1 cellular context compared by ENCODE assay signal in the genomic region with DNA sequence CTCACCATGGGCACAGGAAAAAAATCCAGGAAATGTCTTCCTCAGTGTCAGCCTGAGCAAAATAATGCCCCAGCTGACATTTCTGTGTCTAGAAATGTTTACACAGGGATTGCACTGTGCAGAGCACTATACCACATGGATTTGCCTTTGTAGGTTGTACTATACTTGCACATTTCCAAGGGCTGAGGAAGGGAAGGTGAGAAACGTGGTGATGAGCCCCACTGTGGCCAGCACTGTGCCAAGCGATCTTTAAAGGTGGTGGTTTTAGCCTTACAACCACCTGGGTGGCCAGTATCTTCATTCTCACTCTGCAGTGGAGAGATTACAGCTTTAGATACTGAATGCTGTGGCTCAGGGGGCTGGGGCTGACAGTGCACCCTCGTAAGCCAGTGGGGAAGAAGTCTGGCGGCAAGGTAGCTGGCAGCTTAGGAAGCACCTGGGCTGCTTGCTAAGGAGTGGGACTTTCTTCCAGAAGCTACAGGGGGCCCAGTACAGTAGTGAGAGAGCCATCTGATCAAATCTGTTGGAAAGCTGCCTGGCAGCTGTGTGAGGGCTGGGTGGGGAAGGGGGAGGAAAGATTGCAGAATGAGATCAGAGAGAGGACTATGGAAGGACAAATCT.
TF ChIP-seq lines count a peak whose summit lies in the region.

No MANE protein-coding gene starts in this region.

TF ChIP-seq in HepG2, 621 proteins besides CTCF, POLR2A, EP300 and RAD21 (continued from another document and continues in another):
- TF ChIP-seq SP5 (CRISPR knock-in tag; IDR thresholded peaks at IDR 0.05; ENCODE audit: borderline replicate concordance, low read depth) (no peak), ZNF556 (CRISPR knock-in tag; IDR thresholded peaks at IDR 0.05; ENCODE audit: borderline replicate concordance) (no peak), GFI1 (CRISPR knock-in tag; IDR thresholded peaks at IDR 0.05; ENCODE audit: borderline replicate concordance) (no peak), ZNF101 (CRISPR knock-in tag; IDR thresholded peaks at IDR 0.05; ENCODE audit: borderline replicate concordance, low read depth) (no peak), THYN1 (CRISPR knock-in tag; IDR thresholded peaks at IDR 0.05; ENCODE audit: borderline replicate concordance, low read depth) (no peak), PRMT3 (CRISPR knock-in tag; IDR thresholded peaks at IDR 0.05; ENCODE audit: borderline replicate concordance, low read depth) (0 out of 2 replicates have a peak, but pooled peaks have one; percentile 40), ZNF20 (CRISPR knock-in tag; IDR thresholded peaks at IDR 0.05) (no peak), RXRA (CRISPR knock-in tag; IDR thresholded peaks at IDR 0.05) (no peak), YEATS2 (CRISPR knock-in tag; IDR thresholded peaks at IDR 0.05; ENCODE audit: borderline replicate concordance) (no peak), FOXK1 (CRISPR knock-in tag; IDR thresholded peaks at IDR 0.05; ENCODE audit: borderline replicate concordance, low read depth) (no peak), ZNF703 (CRISPR knock-in tag; IDR thresholded peaks at IDR 0.05; ENCODE audit: borderline replicate concordance) (no peak), ZNF17 (CRISPR knock-in tag; IDR thresholded peaks at IDR 0.05) (no peak), ZNF160 (CRISPR knock-in tag; IDR thresholded peaks at IDR 0.05) (no peak), ATM (IDR thresholded peaks at IDR 0.05; ENCODE audit: borderline replicate concordance) (no peak), SP2 (CRISPR knock-in tag; IDR thresholded peaks at IDR 0.05) (no peak), ARHGAP35 (CRISPR knock-in tag; IDR thresholded peaks at IDR 0.05; ENCODE audit: borderline replicate concordance) (no peak), ZNF230 (CRISPR knock-in tag; IDR thresholded peaks at IDR 0.05) (no peak)
- TF ChIP-seq, protein P1, sequence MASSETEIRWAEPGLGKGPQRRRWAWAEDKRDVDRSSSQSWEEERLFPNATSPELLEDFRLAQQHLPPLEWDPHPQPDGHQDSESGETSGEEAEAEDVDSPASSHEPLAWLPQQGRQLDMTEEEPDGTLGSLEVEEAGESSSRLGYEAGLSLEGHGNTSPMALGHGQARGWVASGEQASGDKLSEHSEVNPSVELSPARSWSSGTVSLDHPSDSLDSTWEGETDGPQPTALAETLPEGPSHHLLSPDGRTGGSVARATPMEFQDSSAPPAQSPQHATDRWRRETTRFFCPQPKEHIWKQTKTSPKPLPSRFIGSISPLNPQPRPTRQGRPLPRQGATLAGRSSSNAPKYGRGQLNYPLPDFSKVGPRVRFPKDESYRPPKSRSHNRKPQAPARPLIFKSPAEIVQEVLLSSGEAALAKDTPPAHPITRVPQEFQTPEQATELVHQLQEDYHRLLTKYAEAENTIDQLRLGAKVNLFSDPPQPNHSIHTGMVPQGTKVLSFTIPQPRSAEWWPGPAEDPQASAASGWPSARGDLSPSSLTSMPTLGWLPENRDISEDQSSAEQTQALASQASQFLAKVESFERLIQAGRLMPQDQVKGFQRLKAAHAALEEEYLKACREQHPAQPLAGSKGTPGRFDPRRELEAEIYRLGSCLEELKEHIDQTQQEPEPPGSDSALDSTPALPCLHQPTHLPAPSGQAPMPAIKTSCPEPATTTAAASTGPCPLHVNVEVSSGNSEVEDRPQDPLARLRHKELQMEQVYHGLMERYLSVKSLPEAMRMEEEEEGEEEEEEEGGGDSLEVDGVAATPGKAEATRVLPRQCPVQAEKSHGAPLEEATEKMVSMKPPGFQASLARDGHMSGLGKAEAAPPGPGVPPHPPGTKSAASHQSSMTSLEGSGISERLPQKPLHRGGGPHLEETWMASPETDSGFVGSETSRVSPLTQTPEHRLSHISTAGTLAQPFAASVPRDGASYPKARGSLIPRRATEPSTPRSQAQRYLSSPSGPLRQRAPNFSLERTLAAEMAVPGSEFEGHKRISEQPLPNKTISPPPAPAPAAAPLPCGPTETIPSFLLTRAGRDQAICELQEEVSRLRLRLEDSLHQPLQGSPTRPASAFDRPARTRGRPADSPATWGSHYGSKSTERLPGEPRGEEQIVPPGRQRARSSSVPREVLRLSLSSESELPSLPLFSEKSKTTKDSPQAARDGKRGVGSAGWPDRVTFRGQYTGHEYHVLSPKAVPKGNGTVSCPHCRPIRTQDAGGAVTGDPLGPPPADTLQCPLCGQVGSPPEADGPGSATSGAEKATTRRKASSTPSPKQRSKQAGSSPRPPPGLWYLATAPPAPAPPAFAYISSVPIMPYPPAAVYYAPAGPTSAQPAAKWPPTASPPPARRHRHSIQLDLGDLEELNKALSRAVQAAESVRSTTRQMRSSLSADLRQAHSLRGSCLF (CRISPR knock-in tag; IDR thresholded peaks at IDR 0.05; ENCODE audit: borderline replicate concordance): no peak
- TF ChIP-seq, protein P2, sequence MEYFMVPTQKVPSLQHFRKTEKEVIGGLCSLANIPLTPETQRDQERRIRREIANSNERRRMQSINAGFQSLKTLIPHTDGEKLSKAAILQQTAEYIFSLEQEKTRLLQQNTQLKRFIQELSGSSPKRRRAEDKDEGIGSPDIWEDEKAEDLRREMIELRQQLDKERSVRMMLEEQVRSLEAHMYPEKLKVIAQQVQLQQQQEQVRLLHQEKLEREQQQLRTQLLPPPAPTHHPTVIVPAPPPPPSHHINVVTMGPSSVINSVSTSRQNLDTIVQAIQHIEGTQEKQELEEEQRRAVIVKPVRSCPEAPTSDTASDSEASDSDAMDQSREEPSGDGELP (IDR thresholded peaks at IDR 0.05; ENCODE audit: borderline replicate concordance, low read depth): peak; percentile 76; the same call in 1 of the 2 replicates
- TF ChIP-seq, protein P3, sequence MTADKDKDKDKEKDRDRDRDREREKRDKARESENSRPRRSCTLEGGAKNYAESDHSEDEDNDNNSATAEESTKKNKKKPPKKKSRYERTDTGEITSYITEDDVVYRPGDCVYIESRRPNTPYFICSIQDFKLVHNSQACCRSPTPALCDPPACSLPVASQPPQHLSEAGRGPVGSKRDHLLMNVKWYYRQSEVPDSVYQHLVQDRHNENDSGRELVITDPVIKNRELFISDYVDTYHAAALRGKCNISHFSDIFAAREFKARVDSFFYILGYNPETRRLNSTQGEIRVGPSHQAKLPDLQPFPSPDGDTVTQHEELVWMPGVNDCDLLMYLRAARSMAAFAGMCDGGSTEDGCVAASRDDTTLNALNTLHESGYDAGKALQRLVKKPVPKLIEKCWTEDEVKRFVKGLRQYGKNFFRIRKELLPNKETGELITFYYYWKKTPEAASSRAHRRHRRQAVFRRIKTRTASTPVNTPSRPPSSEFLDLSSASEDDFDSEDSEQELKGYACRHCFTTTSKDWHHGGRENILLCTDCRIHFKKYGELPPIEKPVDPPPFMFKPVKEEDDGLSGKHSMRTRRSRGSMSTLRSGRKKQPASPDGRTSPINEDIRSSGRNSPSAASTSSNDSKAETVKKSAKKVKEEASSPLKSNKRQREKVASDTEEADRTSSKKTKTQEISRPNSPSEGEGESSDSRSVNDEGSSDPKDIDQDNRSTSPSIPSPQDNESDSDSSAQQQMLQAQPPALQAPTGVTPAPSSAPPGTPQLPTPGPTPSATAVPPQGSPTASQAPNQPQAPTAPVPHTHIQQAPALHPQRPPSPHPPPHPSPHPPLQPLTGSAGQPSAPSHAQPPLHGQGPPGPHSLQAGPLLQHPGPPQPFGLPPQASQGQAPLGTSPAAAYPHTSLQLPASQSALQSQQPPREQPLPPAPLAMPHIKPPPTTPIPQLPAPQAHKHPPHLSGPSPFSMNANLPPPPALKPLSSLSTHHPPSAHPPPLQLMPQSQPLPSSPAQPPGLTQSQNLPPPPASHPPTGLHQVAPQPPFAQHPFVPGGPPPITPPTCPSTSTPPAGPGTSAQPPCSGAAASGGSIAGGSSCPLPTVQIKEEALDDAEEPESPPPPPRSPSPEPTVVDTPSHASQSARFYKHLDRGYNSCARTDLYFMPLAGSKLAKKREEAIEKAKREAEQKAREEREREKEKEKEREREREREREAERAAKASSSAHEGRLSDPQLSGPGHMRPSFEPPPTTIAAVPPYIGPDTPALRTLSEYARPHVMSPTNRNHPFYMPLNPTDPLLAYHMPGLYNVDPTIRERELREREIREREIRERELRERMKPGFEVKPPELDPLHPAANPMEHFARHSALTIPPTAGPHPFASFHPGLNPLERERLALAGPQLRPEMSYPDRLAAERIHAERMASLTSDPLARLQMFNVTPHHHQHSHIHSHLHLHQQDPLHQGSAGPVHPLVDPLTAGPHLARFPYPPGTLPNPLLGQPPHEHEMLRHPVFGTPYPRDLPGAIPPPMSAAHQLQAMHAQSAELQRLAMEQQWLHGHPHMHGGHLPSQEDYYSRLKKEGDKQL (CRISPR knock-in tag; IDR thresholded peaks at IDR 0.05; ENCODE audit: low read depth): no peak
- TF ChIP-seq, protein P4, sequence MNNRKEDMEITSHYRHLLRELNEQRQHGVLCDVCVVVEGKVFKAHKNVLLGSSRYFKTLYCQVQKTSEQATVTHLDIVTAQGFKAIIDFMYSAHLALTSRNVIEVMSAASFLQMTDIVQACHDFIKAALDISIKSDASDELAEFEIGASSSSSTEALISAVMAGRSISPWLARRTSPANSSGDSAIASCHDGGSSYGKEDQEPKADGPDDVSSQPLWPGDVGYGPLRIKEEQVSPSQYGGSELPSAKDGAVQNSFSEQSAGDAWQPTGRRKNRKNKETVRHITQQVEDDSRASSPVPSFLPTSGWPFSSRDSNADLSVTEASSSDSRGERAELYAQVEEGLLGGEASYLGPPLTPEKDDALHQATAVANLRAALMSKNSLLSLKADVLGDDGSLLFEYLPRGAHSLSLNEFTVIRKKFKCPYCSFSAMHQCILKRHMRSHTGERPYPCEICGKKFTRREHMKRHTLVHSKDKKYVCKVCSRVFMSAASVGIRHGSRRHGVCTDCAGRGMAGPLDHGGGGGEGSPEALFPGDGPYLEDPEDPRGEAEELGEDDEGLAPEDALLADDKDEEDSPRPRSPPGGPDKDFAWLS (CRISPR knock-in tag; IDR thresholded peaks at IDR 0.05; ENCODE audit: borderline replicate concordance): no peak
- TF ChIP-seq, protein P5, sequence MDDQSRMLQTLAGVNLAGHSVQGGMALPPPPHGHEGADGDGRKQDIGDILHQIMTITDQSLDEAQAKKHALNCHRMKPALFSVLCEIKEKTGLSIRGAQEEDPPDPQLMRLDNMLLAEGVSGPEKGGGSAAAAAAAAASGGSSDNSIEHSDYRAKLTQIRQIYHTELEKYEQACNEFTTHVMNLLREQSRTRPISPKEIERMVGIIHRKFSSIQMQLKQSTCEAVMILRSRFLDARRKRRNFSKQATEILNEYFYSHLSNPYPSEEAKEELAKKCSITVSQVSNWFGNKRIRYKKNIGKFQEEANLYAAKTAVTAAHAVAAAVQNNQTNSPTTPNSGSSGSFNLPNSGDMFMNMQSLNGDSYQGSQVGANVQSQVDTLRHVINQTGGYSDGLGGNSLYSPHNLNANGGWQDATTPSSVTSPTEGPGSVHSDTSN (CRISPR knock-in tag; IDR thresholded peaks at IDR 0.05; ENCODE audit: borderline replicate concordance): no peak
- TF ChIP-seq, protein P6, sequence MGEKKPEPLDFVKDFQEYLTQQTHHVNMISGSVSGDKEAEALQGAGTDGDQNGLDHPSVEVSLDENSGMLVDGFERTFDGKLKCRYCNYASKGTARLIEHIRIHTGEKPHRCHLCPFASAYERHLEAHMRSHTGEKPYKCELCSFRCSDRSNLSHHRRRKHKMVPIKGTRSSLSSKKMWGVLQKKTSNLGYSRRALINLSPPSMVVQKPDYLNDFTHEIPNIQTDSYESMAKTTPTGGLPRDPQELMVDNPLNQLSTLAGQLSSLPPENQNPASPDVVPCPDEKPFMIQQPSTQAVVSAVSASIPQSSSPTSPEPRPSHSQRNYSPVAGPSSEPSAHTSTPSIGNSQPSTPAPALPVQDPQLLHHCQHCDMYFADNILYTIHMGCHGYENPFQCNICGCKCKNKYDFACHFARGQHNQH (CRISPR knock-in tag; IDR thresholded peaks at IDR 0.05): no peak
- TF ChIP-seq, protein P7, sequence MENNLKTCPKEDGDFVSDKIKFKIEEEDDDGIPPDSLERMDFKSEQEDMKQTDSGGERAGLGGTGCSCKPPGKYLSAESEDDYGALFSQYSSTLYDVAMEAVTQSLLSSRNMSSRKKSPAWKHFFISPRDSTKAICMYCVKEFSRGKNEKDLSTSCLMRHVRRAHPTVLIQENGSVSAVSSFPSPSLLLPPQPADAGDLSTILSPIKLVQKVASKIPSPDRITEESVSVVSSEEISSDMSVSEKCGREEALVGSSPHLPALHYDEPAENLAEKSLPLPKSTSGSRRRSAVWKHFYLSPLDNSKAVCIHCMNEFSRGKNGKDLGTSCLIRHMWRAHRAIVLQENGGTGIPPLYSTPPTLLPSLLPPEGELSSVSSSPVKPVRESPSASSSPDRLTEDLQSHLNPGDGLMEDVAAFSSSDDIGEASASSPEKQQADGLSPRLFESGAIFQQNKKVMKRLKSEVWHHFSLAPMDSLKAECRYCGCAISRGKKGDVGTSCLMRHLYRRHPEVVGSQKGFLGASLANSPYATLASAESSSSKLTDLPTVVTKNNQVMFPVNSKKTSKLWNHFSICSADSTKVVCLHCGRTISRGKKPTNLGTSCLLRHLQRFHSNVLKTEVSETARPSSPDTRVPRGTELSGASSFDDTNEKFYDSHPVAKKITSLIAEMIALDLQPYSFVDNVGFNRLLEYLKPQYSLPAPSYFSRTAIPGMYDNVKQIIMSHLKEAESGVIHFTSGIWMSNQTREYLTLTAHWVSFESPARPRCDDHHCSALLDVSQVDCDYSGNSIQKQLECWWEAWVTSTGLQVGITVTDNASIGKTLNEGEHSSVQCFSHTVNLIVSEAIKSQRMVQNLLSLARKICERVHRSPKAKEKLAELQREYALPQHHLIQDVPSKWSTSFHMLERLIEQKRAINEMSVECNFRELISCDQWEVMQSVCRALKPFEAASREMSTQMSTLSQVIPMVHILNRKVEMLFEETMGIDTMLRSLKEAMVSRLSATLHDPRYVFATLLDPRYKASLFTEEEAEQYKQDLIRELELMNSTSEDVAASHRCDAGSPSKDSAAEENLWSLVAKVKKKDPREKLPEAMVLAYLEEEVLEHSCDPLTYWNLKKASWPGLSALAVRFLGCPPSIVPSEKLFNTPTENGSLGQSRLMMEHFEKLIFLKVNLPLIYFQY (CRISPR knock-in tag; IDR thresholded peaks at IDR 0.05; ENCODE audit: borderline replicate concordance): no peak
- TF ChIP-seq, protein P8, sequence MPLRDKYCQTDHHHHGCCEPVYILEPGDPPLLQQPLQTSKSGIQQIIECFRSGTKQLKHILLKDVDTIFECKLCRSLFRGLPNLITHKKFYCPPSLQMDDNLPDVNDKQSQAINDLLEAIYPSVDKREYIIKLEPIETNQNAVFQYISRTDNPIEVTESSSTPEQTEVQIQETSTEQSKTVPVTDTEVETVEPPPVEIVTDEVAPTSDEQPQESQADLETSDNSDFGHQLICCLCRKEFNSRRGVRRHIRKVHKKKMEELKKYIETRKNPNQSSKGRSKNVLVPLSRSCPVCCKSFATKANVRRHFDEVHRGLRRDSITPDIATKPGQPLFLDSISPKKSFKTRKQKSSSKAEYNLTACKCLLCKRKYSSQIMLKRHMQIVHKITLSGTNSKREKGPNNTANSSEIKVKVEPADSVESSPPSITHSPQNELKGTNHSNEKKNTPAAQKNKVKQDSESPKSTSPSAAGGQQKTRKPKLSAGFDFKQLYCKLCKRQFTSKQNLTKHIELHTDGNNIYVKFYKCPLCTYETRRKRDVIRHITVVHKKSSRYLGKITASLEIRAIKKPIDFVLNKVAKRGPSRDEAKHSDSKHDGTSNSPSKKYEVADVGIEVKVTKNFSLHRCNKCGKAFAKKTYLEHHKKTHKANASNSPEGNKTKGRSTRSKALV (CRISPR knock-in tag; IDR thresholded peaks at IDR 0.05): no peak
- TF ChIP-seq, protein P9, sequence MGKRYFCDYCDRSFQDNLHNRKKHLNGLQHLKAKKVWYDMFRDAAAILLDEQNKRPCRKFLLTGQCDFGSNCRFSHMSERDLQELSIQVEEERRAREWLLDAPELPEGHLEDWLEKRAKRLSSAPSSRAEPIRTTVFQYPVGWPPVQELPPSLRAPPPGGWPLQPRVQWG (CRISPR knock-in tag; IDR thresholded peaks at IDR 0.05; ENCODE audit: borderline replicate concordance, low read depth): no peak
